Comparison of ENCODE assay signal across 12 cellular contexts in genomic region chr1:208083016-208083714, GRCh38.
"Had no signal": no experiment of that assay in that cellular context is flagged by ENCODE, and none has a peak within 500 bp of the region (broad histone marks: within the 10 kb centered on the region; RNA-seq: fewer than 3 reads in every experiment).

No MANE protein-coding gene starts in this region.

- H3K4me1 ChIP-seq: uterus had no signal

- DNase-seq: activated CD4-positive, alpha-beta T cell treated with anti-CD3 and anti-CD28 coated beads, Interleukin-2, amount 50 U/mL, for 1 hour; activated effector memory CD4-positive, alpha-beta T cell treated with Interleukin-2 at 50 U/mL for 16 hours; glutamatergic neuron; left colon; small intestine; T-helper 1 cell; thyroid gland; uterus had no signal

- ATAC-seq: left colon had no signal

- H3K36me3 Mint-ChIP-seq: activated naive CD8-positive, alpha-beta T cell had no signal

- H3K4me3 Mint-ChIP-seq: activated naive CD8-positive, alpha-beta T cell had no signal

- H3K27me3 Mint-ChIP-seq: activated naive CD8-positive, alpha-beta T cell had no signal

- H3K27ac Mint-ChIP-seq: activated naive CD8-positive, alpha-beta T cell had no signal

- H3K9me3 ChIP-seq: esophagus muscularis mucosa, neutrophil, right atrium auricular region, thyroid gland, uterus had no signal

- H3K4me3 ChIP-seq: esophagus muscularis mucosa, right atrium auricular region, thyroid gland, uterus had no signal

- H3K36me3 ChIP-seq: neutrophil, uterus had no signal

- H3K27ac ChIP-seq: esophagus muscularis mucosa, neutrophil, right atrium auricular region, uterus had no signal

- H3K27me3 ChIP-seq: esophagus muscularis mucosa, neutrophil, right atrium auricular region, thyroid gland, uterus had no signal
